ENCODE assay signal across 29 cellular contexts in the genomic region with DNA sequence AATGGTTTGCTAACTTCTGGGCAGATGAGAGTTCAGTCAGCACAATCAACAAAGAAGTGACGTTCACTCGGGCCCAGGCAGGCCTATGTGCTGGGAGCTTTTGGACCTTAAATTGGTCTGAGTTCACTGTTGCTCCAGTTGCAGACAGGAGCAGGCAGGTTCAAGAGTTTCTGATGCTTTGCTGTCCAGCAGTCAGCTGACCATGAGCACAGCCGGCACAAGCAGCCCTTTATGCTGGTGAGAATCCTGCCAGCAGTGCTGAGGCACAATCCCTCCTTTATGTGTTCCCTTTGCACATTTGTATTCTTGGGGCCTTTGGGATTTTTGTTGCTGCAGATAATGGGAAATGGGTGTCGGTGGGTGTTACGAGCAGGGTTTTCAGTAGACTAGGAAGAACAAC.
A peak's percentile ranks its signal among the peaks of the same experiment; 100 is the strongest.
DNase-seq lines count a peak whose midpoint lies in the region; ATAC-seq and TF ChIP-seq lines count a peak whose summit lies in the region.
"Had no signal": no experiment of that assay in that cellular context is flagged by ENCODE, and none has a peak within 500 bp of the region (broad histone marks: within the 10 kb centered on the region; RNA-seq: fewer than 3 reads in every experiment).

No MANE protein-coding gene starts in this region.

- H3K27me3 ChIP-seq in CD4-positive, alpha-beta T cell (ENCODE audit: control insufficient read depth, insufficient read depth, low read length) = no peaks in the 10 kb centered on the region
- H3K27me3 ChIP-seq: MG63, neutrophil had no signal

- TF ChIP-seq CTCF in CD4-positive, alpha-beta T cell (IDR thresholded peaks at IDR 0.05) = no peak

- DNase-seq in G401 (ENCODE audit: low spot score) (peak; percentile 37), caudate nucleus (lab: John Stamatoyannopoulos, UW) (peak in 59 of 61 donors; percentile 38 to 97 (median 88)), hypothalamus (lab: John Stamatoyannopoulos, UW) (peak; percentile 14 to 97 (median 85)), posterior cingulate gyrus (peak; percentile 78 to 98 (median 87))
- DNase-seq in CD4-positive, alpha-beta T cell = no peak
- no peak for DNase-seq in activated CD4-positive, alpha-beta T cell treated with anti-CD3 and anti-CD28 coated beads, Interleukin-2, amount 10 ng/mL, durations not matched to agents 24 days and 14 days
- DNase-seq: ACHN; activated CD4-positive, alpha-beta memory T cell treated with anti-CD3 and anti-CD28 coated beads, Interleukin-2, amount 10 ng/mL, durations not matched to agents 7 days and 5 days; activated naive CD4-positive, alpha-beta T cell treated with anti-CD3 and anti-CD28 coated beads, Interleukin-2, amount 50 U/mL, for 16 hours; aorta; COR-L47; GF-D8; glutamatergic neuron; KG1; kidney glomerular epithelial cell; MG63; NCI-H1436; NCI-H446; NCI-H774; small intestine; stimulated activated CD4-positive, alpha-beta T cell treated with anti-CD3 and anti-CD28 coated beads, Interleukin-2, amount 100 ng/mL, for 24 hours; T-helper 1 cell had no signal

- H3K36me3 Mint-ChIP-seq in CD4-positive, alpha-beta T cell (ENCODE audit: low read depth) = no peaks in the 10 kb centered on the region
- no peaks in the 10 kb centered on the region for H3K36me3 Mint-ChIP-seq in activated CD4-positive, alpha-beta T cell treated with anti-CD3 and anti-CD28 coated beads, Interleukin-2, amount 10 ng/mL, durations not matched to agents 24 days and 14 days (ENCODE audit: low read depth)

- peaks cover 11% of the 10 kb centered on the region for H3K27me3 Mint-ChIP-seq in CD4-positive, alpha-beta T cell
- no peaks in the 10 kb centered on the region for H3K27me3 Mint-ChIP-seq in activated CD4-positive, alpha-beta T cell treated with anti-CD3 and anti-CD28 coated beads, Interleukin-2, amount 10 ng/mL, durations not matched to agents 24 days and 14 days
- H3K27me3 Mint-ChIP-seq: activated CD4-positive, alpha-beta memory T cell treated with anti-CD3 and anti-CD28 coated beads, Interleukin-2, amount 10 ng/mL, durations not matched to agents 7 days and 5 days; central memory CD8-positive, alpha-beta T cell had no signal

- no peaks in the 10 kb centered on the region for H3K9me3 Mint-ChIP-seq in CD4-positive, alpha-beta T cell
- no peaks in the 10 kb centered on the region for H3K9me3 Mint-ChIP-seq in activated CD4-positive, alpha-beta T cell treated with anti-CD3 and anti-CD28 coated beads, Interleukin-2, amount 10 ng/mL, durations not matched to agents 24 days and 14 days
- H3K9me3 Mint-ChIP-seq: activated CD4-positive, alpha-beta memory T cell treated with anti-CD3 and anti-CD28 coated beads, Interleukin-2, amount 10 ng/mL, durations not matched to agents 7 days and 5 days; activated T-helper 17 cell treated with anti-CD3 and anti-CD28 coated beads, Interleukin-2, amount 50 U/mL, for 72 hours; central memory CD8-positive, alpha-beta T cell had no signal

- POLR2A ChIA-PET in CD4-positive, alpha-beta T cell (lab: Charles Lee) = no interaction called here

- no peak overlapping the region for H3K27ac Mint-ChIP-seq in CD4-positive, alpha-beta T cell
- H3K27ac Mint-ChIP-seq in activated CD4-positive, alpha-beta T cell treated with anti-CD3 and anti-CD28 coated beads, Interleukin-2, amount 10 ng/mL, durations not matched to agents 24 days and 14 days = no peak overlapping the region
- H3K27ac Mint-ChIP-seq: activated CD4-positive, alpha-beta memory T cell treated with anti-CD3 and anti-CD28 coated beads, Interleukin-2, amount 10 ng/mL, durations not matched to agents 7 days and 5 days; activated T-helper 17 cell treated with anti-CD3 and anti-CD28 coated beads, Interleukin-2, amount 50 U/mL, for 72 hours had no signal

- no peaks in the 10 kb centered on the region for H3K9me3 ChIP-seq in CD4-positive, alpha-beta T cell (ENCODE audit: control insufficient read depth, low read length)
- H3K9me3 ChIP-seq: HAP-1, MG63, neutrophil had no signal

- H3K27ac ChIP-seq in caudate nucleus (ENCODE audit: low read depth, low read length) = peak overlapping the region; percentile 98
- no peak overlapping the region for H3K27ac ChIP-seq in CD4-positive, alpha-beta T cell (ENCODE audit: low read depth, low read length)
- H3K27ac ChIP-seq: neutrophil had no signal

- H3K4me3 Mint-ChIP-seq in CD4-positive, alpha-beta T cell = no peak overlapping the region
- no peak overlapping the region for H3K4me3 Mint-ChIP-seq in activated CD4-positive, alpha-beta T cell treated with anti-CD3 and anti-CD28 coated beads, Interleukin-2, amount 10 ng/mL, durations not matched to agents 24 days and 14 days
- H3K4me3 Mint-ChIP-seq: activated CD4-positive, alpha-beta memory T cell treated with anti-CD3 and anti-CD28 coated beads, Interleukin-2, amount 10 ng/mL, durations not matched to agents 7 days and 5 days; activated T-helper 17 cell treated with anti-CD3 and anti-CD28 coated beads, Interleukin-2, amount 50 U/mL, for 72 hours; central memory CD8-positive, alpha-beta T cell had no signal

- intact Hi-C loops in posterior cingulate gyrus (cut with DNase I) = loop anchor here (5.0 kb wide), 1 partner anchor 41 kb away; no protein-coding TSS in a partner anchor
- intact Hi-C loops in CD4-positive, alpha-beta T cell (cut with DNase I, micrococcal nuclease) = no loop called here
- intact Hi-C loops in activated CD4-positive, alpha-beta T cell treated with anti-CD3 and anti-CD28 coated beads, Interleukin-2, amount 10 ng/mL, durations not matched to agents 24 days and 14 days (cut with micrococcal nuclease) = no loop called here

- no peak for ATAC-seq in CD4-positive, alpha-beta T cell (ENCODE audit: poor library complexity)
- ATAC-seq in HG03139 (IDR thresholded peaks at IDR 0.05; ENCODE audit: unreplicated experiment) = no peak
- no peak for ATAC-seq in HG02798 (IDR thresholded peaks at IDR 0.05; ENCODE audit: poor library complexity, unreplicated experiment)
- ATAC-seq: activated CD4-positive, CD25-positive, alpha-beta regulatory T cell treated with anti-CD3 and anti-CD28 coated beads, Interleukin-2, amount 50 U/mL, for 24 hours; activated T-helper 17 cell treated with anti-CD3 and anti-CD28 coated beads, Interleukin-2, amount 50 U/mL, for 72 hours had no signal

- in situ Hi-C loops in G401 (cut with HindIII; ENCODE audit: low sequenced_read_pairs) = no loop called here

- CTCF ChIA-PET in CD4-positive, alpha-beta T cell (lab: Charles Lee) = no interaction called here

- no peaks in the 10 kb centered on the region for H3K4me1 Mint-ChIP-seq in CD4-positive, alpha-beta T cell (ENCODE audit: low read depth)
- no peaks in the 10 kb centered on the region for H3K4me1 Mint-ChIP-seq in activated CD4-positive, alpha-beta T cell treated with anti-CD3 and anti-CD28 coated beads, Interleukin-2, amount 10 ng/mL, durations not matched to agents 24 days and 14 days
- H3K4me1 Mint-ChIP-seq: activated CD4-positive, alpha-beta memory T cell treated with anti-CD3 and anti-CD28 coated beads, Interleukin-2, amount 10 ng/mL, durations not matched to agents 7 days and 5 days; activated T-helper 17 cell treated with anti-CD3 and anti-CD28 coated beads, Interleukin-2, amount 50 U/mL, for 72 hours; central memory CD8-positive, alpha-beta T cell had no signal

Comparison
In these comparisons a context has a peak if more than half of its experiments do, and no peak if none do; other contexts are left out.
1. DNase-seq: peak in G401 (single experiment), caudate nucleus (59 of 61), hypothalamus (51 of 51) and posterior cingulate gyrus (10 of 10); none in CD4-positive, alpha-beta T cell (0 of 10) and activated CD4-positive, alpha-beta T cell treated with anti-CD3 and anti-CD28 coated beads, Interleukin-2, amount 10 ng/mL, durations not matched to agents 24 days and 14 days (single experiment).